11 cellular contexts compared by ENCODE assay signal in genomic region chr14:26255213-26255612, GRCh38.
DNase-seq lines count a peak whose midpoint lies in the region; FAIRE-seq and TF ChIP-seq lines count a peak whose summit lies in the region.
"Had no signal": no experiment of that assay in that cellular context is flagged by ENCODE, and none has a peak within 500 bp of the region (broad histone marks: within the 10 kb centered on the region; RNA-seq: fewer than 3 reads in every experiment).

No MANE protein-coding gene starts in this region.

- no peak overlapping the region for H2BK120ac ChIP-seq in H1 (replicated peaks; ENCODE audit: low read depth, low read length)

- in situ Hi-C loops in G401 (cut with HindIII; ENCODE audit: low sequenced_read_pairs): no loop called here

- no peaks in the 10 kb centered on the region for H4K20me1 ChIP-seq in H1 (replicated peaks in 1 of 2; ENCODE audit: control insufficient read depth in 1 of 2, insufficient read depth in 2 of 2, low read length in 2 of 2)

- no peaks in the 10 kb centered on the region for H3K36me3 Mint-ChIP-seq in neural crest cell (ENCODE audit: low read depth)

- H3K4me3 Mint-ChIP-seq in neural crest cell: no peak overlapping the region
- H3K4me3 Mint-ChIP-seq: activated CD4-positive, alpha-beta T cell treated with anti-CD3 and anti-CD28 coated beads for 36 hours had no signal

- no peak for TF ChIP-seq EP300 in H1 (IDR thresholded peaks at IDR 0.05; ENCODE audit: borderline replicate concordance in 1 of 2, low read depth in 2 of 2, low read length in 2 of 2)

- H4K91ac ChIP-seq in H1 (replicated peaks; ENCODE audit: insufficient read length, low read length): no peak overlapping the region

- peaks cover 3% of the 10 kb centered on the region for H3K9me3 Mint-ChIP-seq in neural crest cell

- TF ChIP-seq POLR2A in H1 (IDR thresholded peaks at IDR 0.05; ENCODE audit: control extremely low read depth in 1 of 2, low read depth in 2 of 2, low read length in 2 of 2): no peak

- H3K27ac Mint-ChIP-seq in neural crest cell (ENCODE audit: unreplicated experiment): no peak overlapping the region
- H3K27ac Mint-ChIP-seq: activated CD4-positive, alpha-beta T cell treated with anti-CD3 and anti-CD28 coated beads for 36 hours had no signal

- no peaks in the 10 kb centered on the region for H3K4me1 Mint-ChIP-seq in neural crest cell
- H3K4me1 Mint-ChIP-seq: activated CD4-positive, alpha-beta T cell treated with anti-CD3 and anti-CD28 coated beads for 36 hours had no signal

- POLR2A ChIA-PET in H1 (lab: Charles Lee; ENCODE audit: partially characterized antibody): no interaction called here

- DNase-seq in G401 (ENCODE audit: low spot score) (peak; percentile 30), NCI-H526 treated with DMSO at 0.1 percent for 48 hours (lab: John Stamatoyannopoulos, UW) (peak; percentile 16), H1 (ENCODE audit: low read depth in 1 of 2, low spot score in 2 of 2) (no peak), neural crest cell (ENCODE audit: low read depth, low spot score) (no peak), GF-D8 (lab: John Stamatoyannopoulos, UW) (no peak), NCI-H128 (lab: John Stamatoyannopoulos, UW; ENCODE audit: unreplicated experiment) (no peak), hippocampal formation (lab: John Stamatoyannopoulos, UW) (no peak)
- no peak for DNase-seq in activated CD4-positive, alpha-beta T cell treated with anti-CD3 and anti-CD28 coated beads for 4 hours
- DNase-seq: activated CD4-positive, alpha-beta T cell treated with anti-CD3 and anti-CD28 coated beads for 36 hours; cerebellar nuclear complex; MV-4-11 had no signal

- H3K56ac ChIP-seq in H1 (replicated peaks; ENCODE audit: insufficient read length, low read depth, low read length): no peak overlapping the region

- no peaks in the 10 kb centered on the region; the same call in 1 of the 2 replicates for H3K23me2 ChIP-seq in H1 (ENCODE audit: low read depth, low read length)

- no peak overlapping the region for H3K4me3 ChIP-seq in H1 (ENCODE audit: extremely low read depth in 1 of 4, insufficient read depth in 2 of 4, low read depth in 3 of 4, low read length in 4 of 4)

- TF ChIP-seq RAD21 in H1 (IDR thresholded peaks at IDR 0.05 in 1 of 2, conservative IDR thresholded peaks at IDR 0.05 in 1 of 2; ENCODE audit: low read depth in 2 of 2, low read length in 2 of 2): peak; percentile 58 to 65

- no peaks in the 10 kb centered on the region for H3K79me1 ChIP-seq in H1 (ENCODE audit: low read depth, low read length)

- no peaks in the 10 kb centered on the region for H3K79me2 ChIP-seq in H1 (ENCODE audit: control insufficient read depth in 1 of 2, insufficient read depth in 2 of 2, low read length in 2 of 2)

- no peak overlapping the region for H2AK5ac ChIP-seq in H1 (ENCODE audit: low read depth, low read length)

- no peaks in the 10 kb centered on the region for H3K27me3 Mint-ChIP-seq in neural crest cell (ENCODE audit: low read depth)
- H3K27me3 Mint-ChIP-seq: activated CD4-positive, alpha-beta T cell treated with anti-CD3 and anti-CD28 coated beads for 36 hours had no signal

- H4K5ac ChIP-seq in H1 (ENCODE audit: insufficient read length, low read depth, low read length): no peak overlapping the region

- no peaks in the 10 kb centered on the region for H3K4me1 ChIP-seq in H1 (replicated peaks in 1 of 4; ENCODE audit: control insufficient read depth in 3 of 4, insufficient read depth in 4 of 4, low read length in 3 of 4)

- TF ChIP-seq CTCF in H1 (IDR thresholded peaks at IDR 0.05; ENCODE audit: control extremely low read depth in 1 of 3, insufficient read depth in 1 of 3, low read depth in 1 of 3, low read length in 3 of 3) (peak in 2 of 3 experiments; percentile 43 to 58; a peak in 3 of 4 replicates), neural crest cell (conservative IDR thresholded peaks at IDR 0.05) (peak; percentile 55)

- no peaks in the 10 kb centered on the region for H3K27me3 ChIP-seq in H1 (replicated peaks in 1 of 4; ENCODE audit: control insufficient read depth in 3 of 4, extremely low read depth in 1 of 4, insufficient read depth in 3 of 4, low read length in 3 of 4)

- 0 out of 2 replicates have a peak overlapping the region, but pooled peaks have one; percentile 25 for H2BK15ac ChIP-seq in H1 (ENCODE audit: low read length)

- no peak overlapping the region for H3K23ac ChIP-seq in H1 (ENCODE audit: insufficient read length)

- H3K4me2 ChIP-seq in H1 (ENCODE audit: insufficient read depth in 1 of 2, low read depth in 2 of 2, low read length in 2 of 2): no peak overlapping the region

- H2BK20ac ChIP-seq in H1 (ENCODE audit: low read length): no peak overlapping the region

- no peak overlapping the region for H3K4ac ChIP-seq in H1 (replicated peaks; ENCODE audit: insufficient read length, low read depth, low read length)

- CTCF ChIA-PET in H1 (lab: Charles Lee; ENCODE audit: partially characterized antibody): interaction anchor here (0.6 to 1.3 kb wide), 10 partner anchors 9 to 597 kb away, joined by 3 to 6 read pairs (median 4); no protein-coding TSS in a partner anchor

- no peak overlapping the region for H3K18ac ChIP-seq in H1 (ENCODE audit: extremely low read depth, low read length)

- H4K8ac ChIP-seq in H1 (ENCODE audit: extremely low read depth, insufficient read depth, low read length): no peak overlapping the region

- peaks cover 6 to 11% of the 10 kb centered on the region in 2 experiments; a peak in 3 of 4 replicates for H3K9me3 ChIP-seq in H1 (ENCODE audit: insufficient read depth in 2 of 2, low read depth in 1 of 2, low read length in 1 of 2)

- H3K14ac ChIP-seq in H1 (ENCODE audit: insufficient read length): no peak overlapping the region

- no peak overlapping the region for H2AFZ ChIP-seq in H1 (ENCODE audit: low read length)

- no peaks in the 10 kb centered on the region; a peak in 1 of 8 replicates for H3K36me3 ChIP-seq in H1 (ENCODE audit: control insufficient read depth in 2 of 4, insufficient read depth in 4 of 4, low read length in 3 of 4)

- H3K9ac ChIP-seq in H1 (replicated peaks in 1 of 4; ENCODE audit: extremely low read depth in 1 of 4, low read depth in 3 of 4, low read length in 3 of 4): no peak overlapping the region; a peak in 1 of 7 replicates

- FAIRE-seq in H1 (lab: Jason Lieb, UNC): peak; percentile 90

- no peak overlapping the region for H2BK12ac ChIP-seq in H1 (ENCODE audit: low read depth, low read length)

- 42% methylated on average over 2 of the region's 2 CpGs; no CpG with 5 or more reads in 1 of the 2 experiments for WGBS in H1 (ENCODE audit: extremely low coverage in 1 of 2, insufficient coverage in 1 of 2, insufficient read length in 1 of 2, insufficient replicate concordance in 2 of 2, low coverage in 1 of 2, low lambda C conversion rate in 2 of 2, missing lambda C conversion rate in 1 of 2), 2 experiments

- no peak overlapping the region for H3K27ac ChIP-seq in H1 (ENCODE audit: low read depth, low read length)

- no peak overlapping the region for H2BK5ac ChIP-seq in H1 (ENCODE audit: low read depth, low read length)

TF ChIP-seq in H1, 55 proteins besides CTCF, POLR2A, EP300 and RAD21:
- 0 out of 2 replicates have a peak, but pooled peaks have one; percentile 16 for TF ChIP-seq CEBPB (IDR thresholded peaks at IDR 0.05; ENCODE audit: low read depth, low read length)
- no peak for TF ChIP-seq E2F6 (IDR thresholded peaks at IDR 0.05)

Comparison
In these comparisons a context has a peak if more than half of its experiments do, and no peak if none do; other contexts are left out.
1. DNase-seq: peak in G401 (single experiment) and NCI-H526 treated with DMSO at 0.1 percent for 48 hours (single experiment); none in H1 (0 of 2), neural crest cell (single experiment), GF-D8 (single experiment), activated CD4-positive, alpha-beta T cell treated with anti-CD3 and anti-CD28 coated beads for 4 hours (0 of 2), NCI-H128 (single experiment) and hippocampal formation (0 of 2).